ENCODE assay signal across 19 cellular contexts in the genomic region with DNA sequence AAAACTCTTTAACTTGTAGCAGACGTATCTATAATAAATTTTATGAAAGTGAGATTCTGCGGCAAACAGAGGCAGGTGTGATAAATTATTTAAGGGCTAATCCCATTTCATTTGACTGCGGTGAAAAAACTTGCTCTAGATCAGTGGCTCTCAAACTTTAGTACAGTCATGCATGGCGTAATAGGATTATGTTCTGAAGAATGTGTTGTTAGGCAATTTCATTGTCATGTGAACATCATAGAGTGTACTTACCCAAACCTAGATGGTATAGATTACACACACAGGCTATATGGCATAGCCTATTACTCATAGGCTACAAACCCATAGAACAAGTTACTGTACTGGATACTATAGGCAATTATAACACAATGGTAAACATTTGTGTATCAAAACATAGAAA.
DNase-seq lines count a peak whose midpoint lies in the region; ATAC-seq and TF ChIP-seq lines count a peak whose summit lies in the region.
"Had no signal": no experiment of that assay in that cellular context is flagged by ENCODE, and none has a peak within 500 bp of the region (broad histone marks: within the 10 kb centered on the region; RNA-seq: fewer than 3 reads in every experiment).

No MANE protein-coding gene starts in this region.

- DNase-seq in HAP-1 (ENCODE audit: low spot score in 2 of 2) (peak; percentile 27 to 99), NCI-H524 (lab: John Stamatoyannopoulos, UW) (peak; percentile 60 to 93), brain microvascular endothelial cell (peak; percentile 3), non-pigmented ciliary epithelial cell (ENCODE audit: low read depth) (peak; percentile 66), NCI-H2227 (lab: John Stamatoyannopoulos, UW; ENCODE audit: unreplicated experiment) (no peak), amniotic stem cell (lab: John Stamatoyannopoulos, UW) (no peak)
- no peak for DNase-seq in activated CD8-positive, alpha-beta T cell treated with anti-CD3 and anti-CD28 coated beads, Interleukin-2, amount 10 ng/mL, durations not matched to agents 7 days and 5 days
- DNase-seq: activated CD4-positive, CD25-positive, alpha-beta regulatory T cell treated with anti-CD3 and anti-CD28 coated beads, Interleukin-2, amount 50 U/mL, for 72 hours; activated T-cell treated with anti-CD3 and anti-CD28 coated beads, Interleukin-2, amount 50 U/mL, for 1 hour; aorta; COR-L47; effector CD4-positive, alpha-beta T cell; heart right ventricle; left ventricle myocardium superior; MG63; NCI-H526 treated with DMSO at 0.1 percent for 48 hours; testis had no signal

- H3K9me3 Mint-ChIP-seq in activated CD8-positive, alpha-beta T cell treated with anti-CD3 and anti-CD28 coated beads, Interleukin-2, amount 10 ng/mL, durations not matched to agents 7 days and 5 days (ENCODE audit: insufficient read depth), result no peaks in the 10 kb centered on the region

- ATAC-seq in HG03108 (IDR thresholded peaks at IDR 0.05; ENCODE audit: unreplicated experiment), result no peak
- no peak for ATAC-seq in activated CD8-positive, alpha-beta T cell treated with anti-CD3 and anti-CD28 coated beads, Interleukin-2, amount 10 ng/mL, durations not matched to agents 7 days and 5 days
- ATAC-seq: heart right ventricle, left ventricle myocardium superior had no signal

- peaks cover 5% of the 10 kb centered on the region for H3K36me3 Mint-ChIP-seq in activated CD8-positive, alpha-beta T cell treated with anti-CD3 and anti-CD28 coated beads, Interleukin-2, amount 10 ng/mL, durations not matched to agents 7 days and 5 days (ENCODE audit: low read depth)

- H3K36me3 ChIP-seq in HAP-1 (replicated peaks), result no peaks in the 10 kb centered on the region; the same call in 1 of the 2 replicates
- peaks cover 21% of the 10 kb centered on the region for H3K36me3 ChIP-seq in brain microvascular endothelial cell (replicated peaks)

- POLR2A ChIA-PET in activated CD8-positive, alpha-beta T cell treated with anti-CD3 and anti-CD28 coated beads, Interleukin-2, amount 10 ng/mL, durations not matched to agents 7 days and 5 days (lab: Charles Lee), result no interaction called here

- no peaks in the 10 kb centered on the region for H3K27me3 ChIP-seq in HAP-1 (ENCODE audit: low read depth)
- H3K27me3 ChIP-seq in brain microvascular endothelial cell (replicated peaks), result no peaks in the 10 kb centered on the region
- H3K27me3 ChIP-seq: heart right ventricle, MG63, testis had no signal

- H3K27ac ChIP-seq in brain microvascular endothelial cell, result no peak overlapping the region
- H3K27ac ChIP-seq: heart right ventricle, testis had no signal

- no peak for TF ChIP-seq CTCF in brain microvascular endothelial cell (IDR thresholded peaks at IDR 0.05; ENCODE audit: low read depth, low read length, missing control alignments)

- in situ Hi-C loops in HAP-1 (cut with MboI; ENCODE audit: low sequenced_read_pairs), result no loop called here
- in situ Hi-C loops in brain microvascular endothelial cell (cut with HindIII; ENCODE audit: low pct_ligation_motif_present, low sequenced_read_pairs), result no loop called here

- H3K27me3 Mint-ChIP-seq in activated CD8-positive, alpha-beta T cell treated with anti-CD3 and anti-CD28 coated beads, Interleukin-2, amount 10 ng/mL, durations not matched to agents 7 days and 5 days (ENCODE audit: low read depth), result no peaks in the 10 kb centered on the region

- no peak overlapping the region for H3K4me3 ChIP-seq in HAP-1
- no peak overlapping the region for H3K4me3 ChIP-seq in brain microvascular endothelial cell (ENCODE audit: low read depth, low read length)
- H3K4me3 ChIP-seq: heart right ventricle, MG63, testis had no signal

- H3K9me3 ChIP-seq in HAP-1, result no peaks in the 10 kb centered on the region
- H3K9me3 ChIP-seq: testis had no signal

- CTCF ChIA-PET in activated CD8-positive, alpha-beta T cell treated with anti-CD3 and anti-CD28 coated beads, Interleukin-2, amount 10 ng/mL, durations not matched to agents 7 days and 5 days (lab: Charles Lee), result interaction anchor here (1.2 kb wide), 1 partner anchor 11 kb away, joined by 3 read pairs; no protein-coding TSS in a partner anchor

- H3K4me3 Mint-ChIP-seq in activated CD8-positive, alpha-beta T cell treated with anti-CD3 and anti-CD28 coated beads, Interleukin-2, amount 10 ng/mL, durations not matched to agents 7 days and 5 days, result no peak overlapping the region
- H3K4me3 Mint-ChIP-seq: nephron had no signal

- no peaks in the 10 kb centered on the region for H3K4me1 Mint-ChIP-seq in activated CD8-positive, alpha-beta T cell treated with anti-CD3 and anti-CD28 coated beads, Interleukin-2, amount 10 ng/mL, durations not matched to agents 7 days and 5 days (ENCODE audit: low read depth)

- peaks cover 16% of the 10 kb centered on the region for H3K4me1 ChIP-seq in HAP-1
- H3K4me1 ChIP-seq: heart right ventricle, testis had no signal

- H3K27ac Mint-ChIP-seq in activated CD8-positive, alpha-beta T cell treated with anti-CD3 and anti-CD28 coated beads, Interleukin-2, amount 10 ng/mL, durations not matched to agents 7 days and 5 days, result no peak overlapping the region
- H3K27ac Mint-ChIP-seq: nephron had no signal

Comparison
In these comparisons a context has a peak if more than half of its experiments do, and no peak if none do; other contexts are left out.
1. DNase-seq: peak in HAP-1 (2 of 2), NCI-H524 (2 of 2), brain microvascular endothelial cell (single experiment) and non-pigmented ciliary epithelial cell (single experiment); none in NCI-H2227 (single experiment), activated CD8-positive, alpha-beta T cell treated with anti-CD3 and anti-CD28 coated beads, Interleukin-2, amount 10 ng/mL, durations not matched to agents 7 days and 5 days (single experiment) and amniotic stem cell (single experiment).